ENCODE assay signal across 1 cellular context in genomic region chr11:85589373-85589772, GRCh38.
TF ChIP-seq lines count a peak whose summit lies in the region.

No MANE protein-coding gene starts in this region.

TF ChIP-seq in GM23338, 12 proteins besides CTCF, POLR2A, EP300 and RAD21 (continued from another document):
- TF ChIP-seq ZNF462 (CRISPR knock-in tag; IDR thresholded peaks at IDR 0.05), result no peak
- TF ChIP-seq ETS1 (IDR thresholded peaks at IDR 0.05), result no peak
- TF ChIP-seq EZH2phosphoT487 (IDR thresholded peaks at IDR 0.05; ENCODE audit: unreplicated experiment), result no peak
- TF ChIP-seq CREB1 (CRISPR knock-in tag; IDR thresholded peaks at IDR 0.05; ENCODE audit: low read depth), result no peak
- TF ChIP-seq EZH2 (IDR thresholded peaks at IDR 0.05; ENCODE audit: low read depth, unreplicated experiment), result no peak
- TF ChIP-seq STAT1 (IDR thresholded peaks at IDR 0.05; ENCODE audit: unreplicated experiment), result no peak
TF ChIP-seq in GM23338: peak in this region for 0.
